In the genomic region with DNA sequence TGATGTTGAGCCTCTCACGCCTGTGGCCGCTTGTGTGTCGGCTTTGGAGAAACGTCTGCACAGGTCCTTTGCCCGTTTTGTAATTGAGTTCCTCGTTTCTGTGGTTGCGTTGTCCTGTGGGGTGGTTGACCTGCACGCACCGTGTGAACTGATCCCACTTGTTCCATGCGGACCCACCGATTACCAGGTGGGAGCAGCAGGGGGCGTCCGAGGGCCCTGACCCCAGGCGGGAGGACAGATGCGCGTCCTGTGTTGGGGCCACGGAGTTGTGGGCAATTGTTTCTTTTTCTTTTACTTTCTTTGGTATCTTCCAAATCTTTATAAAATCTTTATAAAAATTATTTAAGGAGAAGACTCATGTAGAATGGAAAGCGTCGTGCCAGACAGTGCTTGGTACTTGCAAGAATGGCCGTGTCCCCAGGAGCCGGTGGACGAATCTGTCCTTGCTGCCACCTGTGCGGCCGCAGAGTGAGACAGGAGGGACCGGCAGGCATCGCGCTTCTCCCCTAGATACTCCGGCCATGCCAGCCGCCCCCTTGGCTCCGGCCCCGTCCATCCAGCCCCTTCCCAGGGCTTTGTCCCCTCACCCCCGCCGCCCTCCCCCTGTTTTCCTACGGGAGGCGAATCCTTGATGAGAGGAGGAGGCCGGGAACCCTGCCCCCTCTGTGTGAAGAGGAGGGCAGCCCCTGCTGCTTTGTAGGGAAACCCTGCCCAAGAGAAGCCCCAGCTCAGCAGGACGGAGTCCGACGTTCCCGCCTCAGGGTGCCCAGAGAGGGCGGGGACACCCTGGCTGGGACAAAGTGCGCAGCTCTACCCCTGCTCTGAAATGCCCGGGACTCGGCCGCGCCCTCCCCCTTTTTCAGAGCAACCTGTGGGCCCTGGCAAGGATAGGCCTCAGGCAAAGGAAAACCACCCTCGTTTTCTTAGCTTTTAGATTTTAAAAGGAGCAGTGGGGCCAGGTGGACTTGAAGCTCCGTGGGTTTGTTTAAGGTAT, we compare ENCODE assay signal across 8 cellular contexts. TPM values are rescaled to one million over a fixed set of nuclear protein-coding genes. Genes with fewer than 3 reads are reported as not detected.
DNase-seq lines count a peak whose midpoint lies in the region; ATAC-seq and TF ChIP-seq lines count a peak whose summit lies in the region.

No MANE protein-coding gene starts in this region.

- no peaks in the 10 kb centered on the region for H3K27me3 Mint-ChIP-seq in CD8-positive, alpha-beta T cell (ENCODE audit: low read depth)

- intact Hi-C loops in CD8-positive, alpha-beta T cell (cut with DNase I, micrococcal nuclease): loop anchor here (1.0 to 5.0 kb wide), 4 partner anchors 70 to 290 kb away; no protein-coding TSS in a partner anchor

- CTCF ChIA-PET in CD8-positive, alpha-beta T cell (lab: Charles Lee): interaction anchor here (1.0 to 1.5 kb wide), 4 partner anchors 49 to 86 kb away, joined by 3 to 15 read pairs (median 6); no protein-coding TSS in a partner anchor

- H3K4me1 Mint-ChIP-seq in CD8-positive, alpha-beta T cell (ENCODE audit: low read depth): peaks cover 4% of the 10 kb centered on the region

- peak; percentile 40 for ATAC-seq in CD8-positive, alpha-beta T cell
- ATAC-seq in GM18498 (IDR thresholded peaks at IDR 0.05; ENCODE audit: unreplicated experiment): no peak

- H3K27ac Mint-ChIP-seq in CD8-positive, alpha-beta T cell: no peak overlapping the region

- H3K36me3 Mint-ChIP-seq in CD8-positive, alpha-beta T cell: peaks cover 2% of the 10 kb centered on the region

- no peak overlapping the region for H3K4me3 Mint-ChIP-seq in CD8-positive, alpha-beta T cell

- no CpG with 5 or more reads among the region's 48 CpGs for WGBS in iPS DF 6.9 (ENCODE audit: insufficient coverage, insufficient read length)

- DNase-seq in CD8-positive, alpha-beta T cell: peak in 6 of 7 experiments; percentile 9 to 66 (median 48)
- peak; percentile 67 for DNase-seq in NOMO-1 treated with dmso at 0.1 percent for 144 hours (lab: John Stamatoyannopoulos, UW; ENCODE audit: unreplicated experiment)
- DNase-seq in activated naive CD8-positive, alpha-beta T cell treated with anti-CD3 and anti-CD28 coated beads, Interleukin-2, amount 50 U/mL, for 16 hours (ENCODE audit: low read depth, low spot score): peak; percentile 19
- peak; percentile 33 for DNase-seq in iPS DF 6.9 (ENCODE audit: low read depth, low spot score)
- peak; percentile 36 to 45 for DNase-seq in stimulated activated CD4-positive, alpha-beta T cell treated with anti-CD3 and anti-CD28 coated beads, Interleukin-4, amount 100 ng/mL, for 4 hours
- no peak for DNase-seq in NCI-H2107 treated with DMSO at 0.1 percent for 48 hours (lab: John Stamatoyannopoulos, UW; ENCODE audit: unreplicated experiment)
- DNase-seq in NCI-H128 (lab: John Stamatoyannopoulos, UW; ENCODE audit: unreplicated experiment): no peak

- H3K27ac ChIP-seq in CD8-positive, alpha-beta T cell (ENCODE audit: low read depth, low read length): no peak overlapping the region
- no peak overlapping the region for H3K27ac ChIP-seq in iPS DF 6.9 (ENCODE audit: low read length)

- H3K36me3 ChIP-seq in CD8-positive, alpha-beta T cell (ENCODE audit: insufficient read depth, low read length): no peaks in the 10 kb centered on the region
- H3K36me3 ChIP-seq in iPS DF 6.9 (ENCODE audit: control insufficient read depth, insufficient read depth, low read length): no peaks in the 10 kb centered on the region; the same call in 1 of the 2 replicates

- no peaks in the 10 kb centered on the region for H3K9me3 ChIP-seq in CD8-positive, alpha-beta T cell (ENCODE audit: low read length)
- no peaks in the 10 kb centered on the region for H3K9me3 ChIP-seq in iPS DF 6.9 (ENCODE audit: control insufficient read depth, insufficient read depth, low read length)

- TF ChIP-seq CTCF in CD8-positive, alpha-beta T cell (IDR thresholded peaks at IDR 0.05): peak; percentile 66

- H3K9me3 Mint-ChIP-seq in CD8-positive, alpha-beta T cell: no peaks in the 10 kb centered on the region

- no peaks in the 10 kb centered on the region for H3K4me1 ChIP-seq in CD8-positive, alpha-beta T cell (ENCODE audit: insufficient read depth, low read length)
- H3K4me1 ChIP-seq in iPS DF 6.9 (ENCODE audit: control insufficient read depth, insufficient read depth, low read length): peaks cover 4% of the 10 kb centered on the region; the same call in 1 of the 2 replicates

- POLR2A ChIA-PET in CD8-positive, alpha-beta T cell (lab: Charles Lee): no interaction called here

- no peaks in the 10 kb centered on the region for H3K27me3 ChIP-seq in CD8-positive, alpha-beta T cell (ENCODE audit: insufficient read depth, low read length)
- no peaks in the 10 kb centered on the region for H3K27me3 ChIP-seq in iPS DF 6.9 (ENCODE audit: control insufficient read depth, insufficient read depth, low read length)

- no peak overlapping the region for H3K4me3 ChIP-seq in CD8-positive, alpha-beta T cell (ENCODE audit: low read depth, low read length)
- no peak overlapping the region for H3K4me3 ChIP-seq in iPS DF 6.9 (ENCODE audit: low read length)

RNA-seq across cellular contexts. Expression of gene PRKCZ, which starts 41.7 kb away (rescaled TPM):
- 10 to 100 TPM; 17.1 to 19.6 TPM for total RNA-seq in CD8-positive, alpha-beta T cell

Comparison
In these comparisons a context has a peak if more than half of its experiments do, and no peak if none do; other contexts are left out.
1. DNase-seq: peak in CD8-positive, alpha-beta T cell (6 of 7), NOMO-1 treated with dmso at 0.1 percent for 144 hours (single experiment), activated naive CD8-positive, alpha-beta T cell treated with anti-CD3 and anti-CD28 coated beads, Interleukin-2, amount 50 U/mL, for 16 hours (single experiment), iPS DF 6.9 (single experiment) and stimulated activated CD4-positive, alpha-beta T cell treated with anti-CD3 and anti-CD28 coated beads, Interleukin-4, amount 100 ng/mL, for 4 hours (2 of 2); none in NCI-H2107 treated with DMSO at 0.1 percent for 48 hours (single experiment) and NCI-H128 (single experiment).